In genomic region chr17:65100316-65101140, GRCh38 we compare ENCODE assay signal across 8 cellular contexts. TPM values are rescaled to one million over a fixed set of nuclear protein-coding genes. Genes with fewer than 3 reads are reported as not detected.
DNase-seq lines count a peak whose midpoint lies in the region; ATAC-seq and TF ChIP-seq lines count a peak whose summit lies in the region.

No MANE protein-coding gene starts in this region.

- H3K27me3 Mint-ChIP-seq in T-helper 17 cell, result no peaks in the 10 kb centered on the region

- TF ChIP-seq CTCF in GM13977 (IDR thresholded peaks at IDR 0.05; ENCODE audit: extremely low read depth, insufficient read depth, missing control alignments) (peak; percentile 95), ascending aorta (IDR thresholded peaks at IDR 0.05) (peak; percentile 89 to 99 (median 95)), hepatocyte (IDR thresholded peaks at IDR 0.05; ENCODE audit: poor library complexity) (peak; percentile 98), retinal pigment epithelial cell (conservative IDR thresholded peaks at IDR 0.05; ENCODE audit: low read depth, low read length) (peak; percentile 73)

- H3K27ac ChIP-seq in ascending aorta, result peak overlapping the region; percentile 51 to 58
- peak overlapping the region; percentile 47 for H3K27ac ChIP-seq in hepatocyte

- in situ Hi-C loops in GM13977 (cut with MboI; ENCODE audit: low pct_unique_long_range_greater_than_20kb, low sequenced_read_pairs, unreplicated experiment), result no loop called here

- H4K20me1 ChIP-seq in hepatocyte (ENCODE audit: insufficient read depth, poor library complexity, severe bottlenecking), result no peaks in the 10 kb centered on the region

- ATAC-seq in HG02840 (IDR thresholded peaks at IDR 0.05; ENCODE audit: low FRiP score, unreplicated experiment) (peak; percentile 52), T-helper 17 cell (peak; percentile 88)

- DNase-seq in GM13977 (ENCODE audit: low spot score), result peak; percentile 84
- peak; percentile 88 for DNase-seq in NCI-H146 (lab: John Stamatoyannopoulos, UW)
- DNase-seq in T-helper 17 cell, result peak; percentile 80 to 90 (median 81)
- peak; percentile 21 to 92 for DNase-seq in ascending aorta (ENCODE audit: low spot score in 2 of 2)
- peak; percentile 92 for DNase-seq in hepatocyte (ENCODE audit: low spot score)
- DNase-seq in retinal pigment epithelial cell (ENCODE audit: low read depth), result peak; percentile 23
- DNase-seq in OCI-M2 (lab: John Stamatoyannopoulos, UW; ENCODE audit: unreplicated experiment), result no peak

- no peaks in the 10 kb centered on the region for H3K79me2 ChIP-seq in hepatocyte

- H3K27me3 ChIP-seq in ascending aorta (no peaks in the 10 kb centered on the region), hepatocyte (no peaks in the 10 kb centered on the region)

- peak overlapping the region; percentile 84 for H3K4me3 Mint-ChIP-seq in T-helper 17 cell

- H3K4me2 ChIP-seq in hepatocyte, result peak overlapping the region; percentile 83

- no peaks in the 10 kb centered on the region for H3K9me3 ChIP-seq in T-helper 17 cell (ENCODE audit: control insufficient read depth, low read length, poor library complexity, severe bottlenecking)
- no peaks in the 10 kb centered on the region for H3K9me3 ChIP-seq in ascending aorta
- no peaks in the 10 kb centered on the region for H3K9me3 ChIP-seq in hepatocyte (ENCODE audit: low read depth)

- H3K4me3 ChIP-seq in ascending aorta (peak overlapping the region; percentile 55 to 64), hepatocyte (peak overlapping the region; percentile 25), retinal pigment epithelial cell (ENCODE audit: low read length) (peak overlapping the region; percentile 49)

- H3K27ac Mint-ChIP-seq in T-helper 17 cell, result peak overlapping the region; percentile 90

- intact Hi-C loops in ascending aorta (cut with DNase I), result loop anchor here (1.0 to 5.0 kb wide), 3 partner anchors 37 to 123 kb away; partner anchors contain the start of genes GNA13 and RGS9

- H3K4me1 ChIP-seq in ascending aorta (peaks cover 0 to 4% of the 10 kb centered on the region in 2 donors), hepatocyte (ENCODE audit: insufficient read depth) (peaks cover 10% of the 10 kb centered on the region)

- peak overlapping the region; percentile 74 for H2AFZ ChIP-seq in hepatocyte

- peaks cover 18% of the 10 kb centered on the region for H3K4me1 Mint-ChIP-seq in T-helper 17 cell

- no peaks in the 10 kb centered on the region for H3K9me2 ChIP-seq in hepatocyte (replicated peaks; ENCODE audit: insufficient read depth)

- 7% methylated on average over 37 of the region's 50 CpGs for WGBS in hepatocyte (ENCODE audit: low lambda C conversion rate, missing lambda C conversion rate)

- H3K36me3 Mint-ChIP-seq in T-helper 17 cell (ENCODE audit: low read depth), result no peaks in the 10 kb centered on the region

- H3K36me3 ChIP-seq in ascending aorta (no peaks in the 10 kb centered on the region), hepatocyte (replicated peaks; ENCODE audit: insufficient read depth, low read depth) (no peaks in the 10 kb centered on the region)

RNA-seq across cellular contexts. Expression of gene RGS9, which starts 36.6 kb away (rescaled TPM):
- total RNA-seq in T-helper 17 cell, result 1 to 10 TPM; 1.7 to 4.2 TPM
- 0.21 TPM for total RNA-seq in ascending aorta
- 2.9 and 3.1 TPM in 2 replicates for total RNA-seq in hepatocyte
- 3.3 and 6.0 TPM in 2 replicates for polyA plus RNA-seq in hepatocyte

RNA-seq across cellular contexts. Expression of gene GNA13, which starts 44.0 kb away (rescaled TPM):
- total RNA-seq in T-helper 17 cell (100 to 1,000 TPM; 102 to 132 TPM), ascending aorta (35.8 TPM), hepatocyte (67.6 and 69.5 TPM in 2 replicates)
- 13.1 and 17.8 TPM in 2 replicates for polyA plus RNA-seq in hepatocyte
